8 cellular contexts compared by ENCODE assay signal in the genomic region with DNA sequence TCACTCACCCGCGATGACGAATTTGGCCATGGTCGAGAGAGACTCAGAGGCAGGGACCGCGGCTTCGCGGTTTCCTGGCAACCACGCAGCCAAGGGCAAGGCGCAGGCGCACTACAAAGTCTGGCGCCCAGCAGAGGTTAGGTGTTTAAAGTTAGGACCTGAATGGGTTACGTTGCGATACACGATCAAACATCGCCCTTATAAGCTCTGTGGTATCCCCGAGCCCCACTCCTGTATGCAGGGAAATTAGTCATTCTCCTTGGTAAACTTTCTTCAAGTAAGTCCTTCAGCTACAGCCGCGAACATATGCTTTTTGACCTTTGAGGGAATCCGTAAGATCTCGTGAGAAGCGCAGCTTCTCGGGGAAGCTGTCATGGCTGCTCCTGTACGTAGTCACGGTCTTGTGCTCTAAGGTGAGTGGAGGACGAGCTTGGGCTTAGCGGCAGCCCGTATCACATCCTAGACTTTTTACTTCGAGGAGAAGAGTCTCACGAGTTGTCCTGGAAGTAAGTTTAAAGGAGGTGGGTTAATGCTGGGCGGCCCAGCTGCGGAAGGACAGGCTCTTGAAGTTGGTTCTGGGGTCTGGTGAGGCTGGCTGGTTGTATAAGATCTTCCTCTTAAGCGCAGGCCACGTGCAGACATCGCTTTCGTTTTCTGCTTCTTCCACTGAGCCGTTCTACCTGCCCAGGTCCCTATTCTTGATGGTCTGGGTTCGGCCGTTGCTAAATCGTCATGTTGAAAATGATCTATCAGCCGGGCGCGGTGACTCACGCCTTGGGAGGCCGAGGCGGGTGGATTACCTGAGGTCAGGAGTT. TPM values are rescaled to one million over a fixed set of nuclear protein-coding genes. Genes with fewer than 3 reads are reported as not detected.
DNase-seq lines count a peak whose midpoint lies in the region; ATAC-seq and TF ChIP-seq lines count a peak whose summit lies in the region.

A gene (plus strand): TSS at position 365 of the 815 bp plus-strand sequence. CDS start 1,088 bp downstream, outside the sequence.
A gene (minus strand): TSS at position 87 of the 815 bp plus-strand sequence. CDS start 57 bp downstream, at position 30.

- peak; percentile 91 for ATAC-seq in foreskin keratinocyte

- H3K4me1 ChIP-seq in foreskin keratinocyte (no peaks in the 10 kb centered on the region), stomach (peaks cover 19 to 51% (median 37%) of the 10 kb centered on the region in 4 donors)

- peak; percentile 97 for DNase-seq in ELR (ENCODE audit: low read depth)
- peak; percentile 79 for DNase-seq in H7
- peak; percentile 91 for DNase-seq in M059J (ENCODE audit: low read depth)
- DNase-seq in SHP77 (lab: John Stamatoyannopoulos, UW), result peak; percentile 80 to 86
- DNase-seq in activated gamma-delta T cell treated with Interleukin-2 at 50 U/mL for 16 hours, result peak; percentile 76
- peak; percentile 94 to 97 for DNase-seq in foreskin keratinocyte
- peak; percentile 69 for DNase-seq in neural crest cell (ENCODE audit: low read depth, low spot score)
- peak; percentile 86 for DNase-seq in stomach

- TF ChIP-seq CTCF in foreskin keratinocyte (conservative IDR thresholded peaks at IDR 0.05) (no peak), neural crest cell (conservative IDR thresholded peaks at IDR 0.05) (no peak), stomach (IDR thresholded peaks at IDR 0.05) (no peak)

- no peaks in the 10 kb centered on the region; the same call in 1 of the 2 replicates for H3K36me3 ChIP-seq in H7 (replicated peaks; ENCODE audit: control insufficient read depth, insufficient read depth, low read length)
- peaks cover 0 to 29% (median 17%) of the 10 kb centered on the region in 4 donors for H3K36me3 ChIP-seq in stomach

- H3K9me3 ChIP-seq in stomach, result no peaks in the 10 kb centered on the region

- H3K9me3 Mint-ChIP-seq in neural crest cell, result no peaks in the 10 kb centered on the region

- H3K27me3 Mint-ChIP-seq in neural crest cell (ENCODE audit: low read depth), result peaks cover 13% of the 10 kb centered on the region

- H3K27me3 ChIP-seq in H7 (ENCODE audit: control insufficient read depth, insufficient read depth, low read length) (peaks cover 2% of the 10 kb centered on the region; the same call in 1 of the 2 replicates), foreskin keratinocyte (peaks cover 9% of the 10 kb centered on the region), stomach (no peaks in the 10 kb centered on the region)

- peak within 1 kb of the TSS; percentile 94 for H3K4me3 Mint-ChIP-seq in neural crest cell

- peak within 1 kb of the TSS; percentile 97 for H3K27ac Mint-ChIP-seq in neural crest cell (ENCODE audit: unreplicated experiment)

- H3K27ac ChIP-seq in foreskin keratinocyte (peak within 1 kb of the TSS; percentile 85), stomach (peak within 1 kb of the TSS; percentile 73 to 94 (median 89))

- WGBS in stomach, 5 donors, result 0% methylated on average over 35 to 46 of the region's 46 CpGs

- intact Hi-C loops in stomach (cut with DNase I; ENCODE audit: low total_unique reads), result no loop called here

- peak within 1 kb of the TSS; percentile 91 for H3K4me3 ChIP-seq in H7 (ENCODE audit: insufficient read depth, low read depth, low read length)
- peak within 1 kb of the TSS; percentile 70 to 89 (median 80) for H3K4me3 ChIP-seq in stomach

- no peak for TF ChIP-seq EP300 in stomach (IDR thresholded peaks at IDR 0.05)

- peaks cover 18% of the 10 kb centered on the region for H3K4me1 Mint-ChIP-seq in neural crest cell

- no peaks in the 10 kb centered on the region for H3K36me3 Mint-ChIP-seq in neural crest cell (ENCODE audit: low read depth)

- peak in 1 of 4 donors; percentile 23 for TF ChIP-seq POLR2A in stomach (IDR thresholded peaks at IDR 0.05)

RNA-seq across cellular contexts. Expression of the first gene that starts in this region (rescaled TPM):
- 56.5 and 58.6 TPM in 2 replicates for total RNA-seq in H7 (2014; rRNA removed; shearing (Covaris generic))
- total RNA-seq in M059J (2014; rRNA removed; shearing (Covaris generic)), result 25.9 and 33.5 TPM in 2 replicates
- 40.2 and 44.3 TPM in 2 replicates for total RNA-seq in foreskin keratinocyte
- polyA plus RNA-seq in foreskin keratinocyte, result 15.1 and 20.8 TPM in 2 replicates
- total RNA-seq in neural crest cell, result 26.3 and 27.5 TPM in 2 replicates
- total RNA-seq in stomach, result 10 to 100 TPM in 4 of 5 donors, 1 to 10 TPM in 1; 9.9 to 53.8 (median 20.1) TPM
- 10 to 100 TPM in 2 of 3 donors, 1 to 10 TPM in 1; 7.4 to 12.5 (median 11.2) TPM for polyA plus RNA-seq in stomach

RNA-seq across cellular contexts. Expression of the second gene that starts in this region (rescaled TPM):
- total RNA-seq in H7 (2014; rRNA removed; shearing (Covaris generic)), result 2.0 and 2.2 TPM in 2 replicates
- total RNA-seq in M059J (2014; rRNA removed; shearing (Covaris generic)), result 1.0 and 1.2 TPM in 2 replicates
- total RNA-seq in foreskin keratinocyte, result 0.48 and 0.56 TPM in 2 replicates
- polyA plus RNA-seq in foreskin keratinocyte, result 0.26 and 0.47 TPM in 2 replicates
- 2.0 and 4.6 TPM in 2 replicates for total RNA-seq in neural crest cell
- total RNA-seq in stomach, result under 1 TPM in 3 of 5 donors, not detected in 2; 0.58 to 0.92 (median 0.87) TPM
- polyA plus RNA-seq in stomach, result under 1 TPM; 0.31 to 0.76 (median 0.63) TPM

Comparison
In these comparisons a context has a peak if more than half of its experiments do, and no peak if none do; other contexts are left out.
1. Peak in every context shown above with its lines: DNase-seq, ATAC-seq, H3K4me3 ChIP-seq and H3K27ac ChIP-seq.